In the genomic region with DNA sequence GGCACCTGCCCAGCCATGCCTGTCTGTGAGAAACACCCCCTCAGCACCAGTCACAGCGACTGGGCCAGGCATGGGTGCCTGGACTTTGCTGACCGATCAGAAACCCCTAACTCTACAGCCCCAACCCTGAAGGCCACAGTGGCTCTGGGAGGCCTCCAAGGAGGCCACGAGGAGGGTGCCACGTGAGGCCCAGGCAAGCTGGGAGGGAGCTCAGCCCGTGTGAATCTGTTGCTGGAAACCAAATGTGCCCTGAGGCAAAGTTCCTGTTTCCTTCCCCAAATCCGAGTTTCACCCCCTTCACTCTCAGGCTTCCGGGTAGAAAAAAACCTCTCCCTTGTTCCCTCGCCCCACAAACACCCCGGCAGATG, we compare ENCODE assay signal across 8 cellular contexts. TPM values are rescaled to one million over a fixed set of nuclear protein-coding genes. Genes with fewer than 3 reads are reported as not detected.
DNase-seq lines count a peak whose midpoint lies in the region; ATAC-seq, FAIRE-seq and TF ChIP-seq lines count a peak whose summit lies in the region.
"Had no signal": no experiment of that assay in that cellular context is flagged by ENCODE, and none has a peak within 500 bp of the region (broad histone marks: within the 10 kb centered on the region; RNA-seq: fewer than 3 reads in every experiment).

No MANE protein-coding gene starts in this region.

- CTCF ChIA-PET in GM12878 (lab: Yijun Ruan, JAX), result interaction anchor here (1.0 to 3.5 kb wide), 4 partner anchors 9 to 206 kb away, joined by 3 to 19 read pairs (median 6); no protein-coding TSS in a partner anchor

- FAIRE-seq in GM12878 (lab: Jason Lieb, UNC), result peak; percentile 89
- FAIRE-seq in RCC 7860 (lab: Jason Lieb, UNC), result no peak

- no peak for TF ChIP-seq EP300 in GM12878 (IDR thresholded peaks at IDR 0.05; ENCODE audit: borderline replicate concordance in 1 of 2, control insufficient read depth in 1 of 2, low read depth in 2 of 2, low read length in 2 of 2)

- DNase-seq in GM12878 (ENCODE audit: low read depth, low spot score), result no peak
- peak in 1 of 2 donors; percentile 55 for DNase-seq in psoas muscle
- DNase-seq in RCC 7860 (ENCODE audit: low spot score), result no peak
- no peak for DNase-seq in cerebellum (ENCODE audit: low spot score)
- no peak for DNase-seq in GM13977 (ENCODE audit: low spot score)

- intact Hi-C loops in GM12878 (cut with micrococcal nuclease; ENCODE audit: unreplicated experiment) (loop anchor here (5.0 to 10.0 kb wide), 3 partner anchors 35 to 205 kb away; partner anchors contain the start of genes CHKA and TCIRG1), psoas muscle (cut with DNase I) (no loop called here)

- H2AFZ ChIP-seq in GM12878 (ENCODE audit: control insufficient read depth, low read depth, low read length), result no peak overlapping the region

- H3K4me1 ChIP-seq in GM12878 (ENCODE audit: control insufficient read depth, insufficient read depth, low read length), result peaks cover 48% of the 10 kb centered on the region
- no peaks in the 10 kb centered on the region for H3K4me1 ChIP-seq in psoas muscle

- peak overlapping the region; percentile 90 for H3K4me2 ChIP-seq in GM12878 (ENCODE audit: control insufficient read depth, insufficient read depth)

- in situ Hi-C loops in GM12878 (cut with MboI) (no loop called here), GM13977 (cut with MboI; ENCODE audit: low pct_unique_long_range_greater_than_20kb, low sequenced_read_pairs, unreplicated experiment) (no loop called here)

- WGBS in GM12878 (ENCODE audit: insufficient coverage, insufficient replicate concordance, low lambda C conversion rate, missing lambda C conversion rate), result 1% methylated on average over 9 of the region's 9 CpGs
- whole genome bisulfite sequencing in psoas muscle, 3 donors, result 70 to 77% (median 75%) methylated on average over 8 to 9 of the region's 9 CpGs

- no peak for TF ChIP-seq RAD21 in GM12878 (IDR thresholded peaks at IDR 0.05; ENCODE audit: insufficient read depth, low read depth, low read length)

- H3K79me2 ChIP-seq in GM12878 (ENCODE audit: control insufficient read depth, insufficient read depth, low read length), result peaks cover 14% of the 10 kb centered on the region

- ATAC-seq in GM19035 (IDR thresholded peaks at IDR 0.05; ENCODE audit: unreplicated experiment) (peak; percentile 11), HG03280 (IDR thresholded peaks at IDR 0.05; ENCODE audit: unreplicated experiment) (peak; percentile 6), GM12878 (peak; percentile 41), psoas muscle (no peak)

- peak overlapping the region; percentile 69 for H3K9ac ChIP-seq in GM12878 (ENCODE audit: control insufficient read depth, insufficient read depth, low read length)

- peak overlapping the region; percentile 92 for H3K4me3 ChIP-seq in GM12878
- peak overlapping the region; percentile 68 for H3K4me3 ChIP-seq in psoas muscle

- TF ChIP-seq CTCF in GM12878 (IDR thresholded peaks at IDR 0.05 in 2 of 3, conservative IDR thresholded peaks at IDR 0.05 in 1 of 3; ENCODE audit: control insufficient read depth in 2 of 3, extremely low read depth in 1 of 3, insufficient read depth in 1 of 3, low read depth in 3 of 3, low read length in 3 of 3) (no peak), psoas muscle (IDR thresholded peaks at IDR 0.05) (no peak), GM13977 (IDR thresholded peaks at IDR 0.05; ENCODE audit: extremely low read depth, insufficient read depth, missing control alignments) (no peak)

- SMC1A ChIA-PET in GM12878 (lab: Charles Lee; ENCODE audit: uncharacterized antibody, unreplicated experiment), result interaction anchor here (0.7 kb wide), 1 partner anchor 9 kb away, joined by 3 read pairs; no protein-coding TSS in a partner anchor

- H3K9me3 ChIP-seq in GM12878 (replicated peaks; ENCODE audit: control insufficient read depth, insufficient read depth, low read length) (no peaks in the 10 kb centered on the region), psoas muscle (no peaks in the 10 kb centered on the region)

- no peaks in the 10 kb centered on the region for H4K20me1 ChIP-seq in GM12878 (ENCODE audit: control insufficient read depth, insufficient read depth)

- POLR2A ChIA-PET in GM12878 (lab: Charles Lee), result interaction anchor here (1.1 to 3.0 kb wide), 2 partner anchors 35 to 116 kb away, joined by 3 to 11 read pairs; partner anchors contain the start of gene TCIRG1

- H3K36me3 ChIP-seq in GM12878 (ENCODE audit: control insufficient read depth in 2 of 2, insufficient read depth in 2 of 2, low read length in 1 of 2) (no peaks in the 10 kb centered on the region; a peak in 1 of 4 replicates), psoas muscle (ENCODE audit: insufficient read depth in 1 of 2, low read depth in 1 of 2) (no peaks in the 10 kb centered on the region)

- 0 out of 2 replicates have a peak, but pooled peaks have one; percentile 37 for TF ChIP-seq POLR2A in GM12878 (IDR thresholded peaks at IDR 0.05; ENCODE audit: low read depth, low read length)

- no peaks in the 10 kb centered on the region for H3K27me3 ChIP-seq in GM12878 (replicated peaks in 1 of 2; ENCODE audit: control insufficient read depth in 2 of 2, insufficient read depth in 2 of 2, low read length in 1 of 2)
- H3K27me3 ChIP-seq in psoas muscle (ENCODE audit: insufficient read depth in 3 of 3, low read length in 2 of 3), result peaks cover 0 to 5% (median 4%) of the 10 kb centered on the region in 3 donors

- no TSS peak for BruUV-seq in GM12878 (replicated peaks; lab: Mats Ljungman, UMichigan)

- RAD21 ChIA-PET in GM12878 (lab: Charles Lee; ENCODE audit: unreplicated experiment), result interaction anchor here (0.5 to 0.7 kb wide), 2 partner anchors 68 to 200 kb away, joined by 3 to 4 read pairs; no protein-coding TSS in a partner anchor

- H3K27ac ChIP-seq in GM12878 (ENCODE audit: control insufficient read depth, insufficient read depth) (peak overlapping the region; percentile 78), psoas muscle (no peak overlapping the region)

RNA-seq across cellular contexts. Expression of gene UNC93B1, which starts 1.3 kb away (rescaled TPM):
- 59.2 TPM in 2 replicates for total RNA-seq in GM12878 (2013; cell fraction: nucleolus; rRNA removed)
- total RNA-seq in GM12878 (2014; rRNA removed) (61.9 and 67.8 TPM in 2 replicates), GM12878 (2014; rRNA removed; fragmentation: Illumina TruSeq; extraction: Trizol) (16.1 and 18.6 TPM in 2 replicates), GM12878 (2021) (75.6 and 79.7 TPM in 2 replicates), psoas muscle (1 to 10 TPM; 3.8 to 5.2 (median 4.8) TPM), cerebellum (4.3 TPM)
- polyA plus RNA-seq in GM12878 (2011; ENCODE audit: low read depth), result 29.9 TPM
- polyA plus RNA-seq in GM12878 (2011; rRNA removed) (18.5 and 41.1 TPM in 2 replicates), GM12878 (2014; fragmentation: Illumina TruSeq; extraction: Trizol) (8.1 and 25.3 TPM in 2 replicates), GM12878 (2014; fragmentation: Nextera tagmentation; extraction: Ambion mirVana) (1 to 10 TPM; 1.3 to 3.4 TPM), GM12878 (2014; rRNA removed) (73.1 and 79.9 TPM in 2 replicates), GM12878 (2016; fragmentation: Nextera tagmentation; extraction: Ambion mirVana) (10 to 100 TPM; 35.0 to 37.5 TPM), psoas muscle (1 to 10 TPM; 1.9 to 5.9 (median 4.0) TPM)
- polyA plus RNA-seq in GM12878 (2011; cell fraction: cytosol; rRNA removed), result 38.3 and 51.7 TPM in 2 replicates
- 115 and 153 TPM in 2 replicates for polyA plus RNA-seq in GM12878 (2011; cell fraction: nucleus; rRNA removed)
- polyA plus RNA-seq in GM12878 (2012), result 54.8 and 57.9 TPM in 2 replicates
- polyA minus RNA-seq in GM12878 (2011; rRNA and poly(A)+ RNA removed), result 31.6 and 44.0 TPM in 2 replicates
- polyA minus RNA-seq in GM12878 (2011; cell fraction: cytosol; rRNA and poly(A)+ RNA removed), result 18.9 and 20.0 TPM in 2 replicates
- 24.2 and 31.8 TPM in 2 replicates for polyA minus RNA-seq in GM12878 (2011; cell fraction: nucleus; rRNA and poly(A)+ RNA removed)

RNA-seq across cellular contexts. Expression of gene ALDH3B1, which starts 7.6 kb away (rescaled TPM):
- not detected in 2 replicates for total RNA-seq in GM12878 (2013; cell fraction: nucleolus; rRNA removed)
- total RNA-seq in GM12878 (2014; rRNA removed) (0.17 and 0.60 TPM in 2 replicates), GM12878 (2014; rRNA removed; fragmentation: Illumina TruSeq; extraction: Trizol) (0.18 TPM in 1 of 2 replicates, not detected in the other), GM12878 (2021) (0.32 TPM in 1 of 2 replicates, not detected in the other), psoas muscle (1 to 10 TPM; 1.7 to 3.3 (median 2.2) TPM), cerebellum (0.82 TPM)
- polyA plus RNA-seq in GM12878 (2011; ENCODE audit: low read depth), result not detected
- polyA plus RNA-seq in GM12878 (2011; rRNA removed) (not detected in 2 replicates), GM12878 (2014; fragmentation: Illumina TruSeq; extraction: Trizol) (0.04 TPM in 1 of 2 replicates, not detected in the other), GM12878 (2014; fragmentation: Nextera tagmentation; extraction: Ambion mirVana) (under 1 TPM; 0.03 to 0.13 TPM), GM12878 (2014; rRNA removed) (0.19 and 0.23 TPM in 2 replicates), GM12878 (2016; fragmentation: Nextera tagmentation; extraction: Ambion mirVana) (under 1 TPM in 1 of 2 experiments, not detected in 1; 0.37 TPM), psoas muscle (1 to 10 TPM in 2 of 3 donors, under 1 TPM in 1; 0.83 to 1.8 (median 1.4) TPM)
- 0.01 TPM in 1 of 2 replicates, not detected in the other for polyA plus RNA-seq in GM12878 (2011; cell fraction: cytosol; rRNA removed)
- polyA plus RNA-seq in GM12878 (2011; cell fraction: nucleus; rRNA removed), result not detected in 2 replicates
- 0.13 and 0.14 TPM in 2 replicates for polyA plus RNA-seq in GM12878 (2012)
- polyA minus RNA-seq in GM12878 (2011; rRNA and poly(A)+ RNA removed), result not detected in 2 replicates
- polyA minus RNA-seq in GM12878 (2011; cell fraction: cytosol; rRNA and poly(A)+ RNA removed), result 0.94 and 1.0 TPM in 2 replicates
- polyA minus RNA-seq in GM12878 (2011; cell fraction: nucleus; rRNA and poly(A)+ RNA removed), result 0.12 and 0.29 TPM in 2 replicates
- total RNA-seq: T-helper 1 cell treated with Interleukin-12 subunit alpha and Interleukin-12 subunit beta and Interleukin-4 antibody, amounts not matched to agents 30 ng/mL and 1 ng/mL, for 36 hours had no signal

RNA-seq across cellular contexts. Expression of gene NDUFS8, which starts 27.9 kb away (rescaled TPM):
- total RNA-seq in GM12878 (2013; cell fraction: nucleolus; rRNA removed), result 26.5 and 35.4 TPM in 2 replicates
- total RNA-seq in GM12878 (2014; rRNA removed), result 224 and 238 TPM in 2 replicates
- 67.9 and 69.2 TPM in 2 replicates for total RNA-seq in GM12878 (2014; rRNA removed; fragmentation: Illumina TruSeq; extraction: Trizol)
- 169 and 176 TPM in 2 replicates for total RNA-seq in GM12878 (2021)
- 53.0 TPM for polyA plus RNA-seq in GM12878 (2011; ENCODE audit: low read depth)
- 17.7 and 41.5 TPM in 2 replicates for polyA plus RNA-seq in GM12878 (2011; rRNA removed)
- 87.4 and 156 TPM in 2 replicates for polyA plus RNA-seq in GM12878 (2011; cell fraction: cytosol; rRNA removed)
- 97.0 and 109 TPM in 2 replicates for polyA plus RNA-seq in GM12878 (2011; cell fraction: nucleus; rRNA removed)
- 86.6 and 93.3 TPM in 2 replicates for polyA plus RNA-seq in GM12878 (2012)
- 13.1 and 44.4 TPM in 2 replicates for polyA plus RNA-seq in GM12878 (2014; fragmentation: Illumina TruSeq; extraction: Trizol)
- 10 to 100 TPM; 17.6 to 71.2 TPM for polyA plus RNA-seq in GM12878 (2014; fragmentation: Nextera tagmentation; extraction: Ambion mirVana)
- 214 and 239 TPM in 2 replicates for polyA plus RNA-seq in GM12878 (2014; rRNA removed)
- 100 to 1,000 TPM; 300 to 308 TPM for polyA plus RNA-seq in GM12878 (2016; fragmentation: Nextera tagmentation; extraction: Ambion mirVana)
- 41.8 and 80.4 TPM in 2 replicates for polyA minus RNA-seq in GM12878 (2011; rRNA and poly(A)+ RNA removed)
- polyA minus RNA-seq in GM12878 (2011; cell fraction: cytosol; rRNA and poly(A)+ RNA removed), result 42.0 and 51.3 TPM in 2 replicates
- 30.9 and 54.5 TPM in 2 replicates for polyA minus RNA-seq in GM12878 (2011; cell fraction: nucleus; rRNA and poly(A)+ RNA removed)
- total RNA-seq in psoas muscle, result 100 to 1,000 TPM; 204 to 328 (median 241) TPM
- polyA plus RNA-seq in psoas muscle, result 100 to 1,000 TPM; 193 to 390 (median 328) TPM
- total RNA-seq in cerebellum, result 53.9 TPM

RNA-seq across cellular contexts. Expression of gene TCIRG1, which starts 36.3 kb away (rescaled TPM):
- total RNA-seq in GM12878 (2013; cell fraction: nucleolus; rRNA removed), result 287 and 325 TPM in 2 replicates
- total RNA-seq in GM12878 (2014; rRNA removed) (143 and 166 TPM in 2 replicates), GM12878 (2014; rRNA removed; fragmentation: Illumina TruSeq; extraction: Trizol) (18.9 and 20.4 TPM in 2 replicates), GM12878 (2021) (173 and 179 TPM in 2 replicates), psoas muscle (10 to 100 TPM; 11.4 to 14.6 (median 12.7) TPM), cerebellum (5.5 TPM)
- 40.2 TPM for polyA plus RNA-seq in GM12878 (2011; ENCODE audit: low read depth)
- polyA plus RNA-seq in GM12878 (2011; rRNA removed) (20.8 and 51.2 TPM in 2 replicates), GM12878 (2014; fragmentation: Illumina TruSeq; extraction: Trizol) (3.0 and 18.6 TPM in 2 replicates), GM12878 (2014; fragmentation: Nextera tagmentation; extraction: Ambion mirVana) (1 to 10 TPM in 1 of 2 experiments, under 1 TPM in 1; 0.76 to 7.5 TPM), GM12878 (2014; rRNA removed) (218 and 238 TPM in 2 replicates), GM12878 (2016; fragmentation: Nextera tagmentation; extraction: Ambion mirVana) (100 to 1,000 TPM; 124 to 148 TPM), psoas muscle (10 to 100 TPM; 10.9 to 20.1 (median 11.8) TPM)
- 73.7 and 130 TPM in 2 replicates for polyA plus RNA-seq in GM12878 (2011; cell fraction: cytosol; rRNA removed)
- 2,133 and 2,164 TPM in 2 replicates for polyA plus RNA-seq in GM12878 (2011; cell fraction: nucleus; rRNA removed)
- 133 and 152 TPM in 2 replicates for polyA plus RNA-seq in GM12878 (2012)
- 36.7 and 83.1 TPM in 2 replicates for polyA minus RNA-seq in GM12878 (2011; rRNA and poly(A)+ RNA removed)
- polyA minus RNA-seq in GM12878 (2011; cell fraction: cytosol; rRNA and poly(A)+ RNA removed), result 30.3 and 36.8 TPM in 2 replicates
- polyA minus RNA-seq in GM12878 (2011; cell fraction: nucleus; rRNA and poly(A)+ RNA removed), result 200 and 263 TPM in 2 replicates

Comparison
In these comparisons a context has a peak if more than half of its experiments do, and no peak if none do; other contexts are left out.
1. ATAC-seq: peak in GM19035 (single experiment), HG03280 (single experiment) and GM12878 (single experiment); none in psoas muscle (0 of 4).